In the genomic region with DNA sequence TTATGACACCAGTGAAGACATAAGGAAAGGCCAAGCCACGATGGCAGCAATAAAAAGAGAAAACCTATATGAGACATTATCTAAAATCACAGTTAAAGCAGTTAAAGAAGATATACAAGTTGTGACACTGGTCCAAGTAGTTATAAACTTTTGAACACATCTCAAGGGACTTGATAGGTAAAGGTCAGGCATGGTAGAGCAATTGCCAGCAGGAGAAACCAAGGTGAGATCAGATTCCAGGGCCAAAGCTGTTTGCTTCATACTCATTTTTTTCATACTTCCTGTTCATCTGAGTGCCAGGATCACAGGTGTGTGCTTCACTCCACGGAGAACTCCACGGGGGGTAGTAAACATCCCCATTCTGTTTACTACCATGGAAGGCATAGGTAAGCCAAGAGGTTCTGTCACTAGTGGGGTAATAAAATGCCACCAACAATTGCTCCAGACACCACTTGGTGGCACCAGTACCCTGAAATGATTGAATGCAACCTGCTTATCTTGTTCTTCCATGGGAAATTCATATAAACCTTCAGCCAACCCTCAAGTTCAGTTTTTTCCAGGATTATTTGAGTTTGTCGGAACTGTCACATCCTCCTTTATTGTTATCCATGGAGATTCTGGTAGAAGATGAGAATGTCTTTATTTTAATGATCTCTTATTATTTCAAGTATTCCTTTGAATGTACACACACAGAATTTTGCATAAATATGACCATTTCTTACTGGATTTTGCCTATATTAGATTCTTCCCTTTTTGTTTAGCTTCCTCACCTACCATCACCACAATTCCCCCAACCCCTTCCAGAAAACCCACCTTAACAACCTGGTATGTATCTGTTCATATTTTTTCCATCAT, we compare ENCODE assay signal across 10 cellular contexts. TPM values are rescaled to one million over a fixed set of nuclear protein-coding genes. Genes with fewer than 3 reads are reported as not detected.
DNase-seq lines count a peak whose midpoint lies in the region; ATAC-seq and TF ChIP-seq lines count a peak whose summit lies in the region.
"Had no signal": no experiment of that assay in that cellular context is flagged by ENCODE, and none has a peak within 500 bp of the region (broad histone marks: within the 10 kb centered on the region; RNA-seq: fewer than 3 reads in every experiment).

No MANE protein-coding gene starts in this region.

- no peaks in the 10 kb centered on the region for H3K36me3 Mint-ChIP-seq in activated CD8-positive, alpha-beta memory T cell treated with anti-CD3 and anti-CD28 coated beads, Interleukin-2, amount 10 ng/mL, durations not matched to agents 7 days and 5 days
- H3K36me3 Mint-ChIP-seq: naive B cell had no signal

- H3K27me3 Mint-ChIP-seq in activated CD8-positive, alpha-beta memory T cell treated with anti-CD3 and anti-CD28 coated beads, Interleukin-2, amount 10 ng/mL, durations not matched to agents 7 days and 5 days = no peaks in the 10 kb centered on the region

- peak; percentile 39 for DNase-seq in Jurkat, Clone E6-1 (ENCODE audit: low read depth, low spot score)
- DNase-seq in RPMI7951 (ENCODE audit: low read depth) (peak; percentile 1), fibroblast of pulmonary artery (ENCODE audit: low read depth) (peak; percentile 46), renal cortical epithelial cell (ENCODE audit: low read depth) (peak; percentile 71), T-helper 1 cell (no peak)
- no peak for DNase-seq in activated CD8-positive, alpha-beta memory T cell treated with anti-CD3 and anti-CD28 coated beads, Interleukin-2, amount 10 ng/mL, durations not matched to agents 7 days and 5 days
- DNase-seq: naive B cell had no signal

- no peak overlapping the region for H3K4me3 Mint-ChIP-seq in activated CD8-positive, alpha-beta memory T cell treated with anti-CD3 and anti-CD28 coated beads, Interleukin-2, amount 10 ng/mL, durations not matched to agents 7 days and 5 days
- H3K4me3 Mint-ChIP-seq: naive B cell; T-helper 1 cell treated with Interleukin-12 subunit alpha and Interleukin-12 subunit beta and Interleukin-4 antibody, amounts not matched to agents 30 μg/mL and 1 μg/mL, for 36 hours had no signal

- CTCF ChIA-PET in activated CD8-positive, alpha-beta memory T cell treated with anti-CD3 and anti-CD28 coated beads, Interleukin-2, amount 10 ng/mL, durations not matched to agents 7 days and 5 days (lab: Charles Lee) = no interaction called here

- TF ChIP-seq CTCF in GM12874 (IDR thresholded peaks at IDR 0.05; ENCODE audit: insufficient read depth, low read depth, low read length) (peak; percentile 26; the same call in 1 of the 2 replicates), fibroblast of pulmonary artery (IDR thresholded peaks at IDR 0.05; ENCODE audit: low read length, missing control alignments) (peak; percentile 40)

- H3K27ac Mint-ChIP-seq in activated CD8-positive, alpha-beta memory T cell treated with anti-CD3 and anti-CD28 coated beads, Interleukin-2, amount 10 ng/mL, durations not matched to agents 7 days and 5 days = no peak overlapping the region
- H3K27ac Mint-ChIP-seq: T-helper 1 cell treated with Interleukin-12 subunit alpha and Interleukin-12 subunit beta and Interleukin-4 antibody, amounts not matched to agents 30 μg/mL and 1 μg/mL, for 36 hours had no signal

- H3K9me3 Mint-ChIP-seq in activated CD8-positive, alpha-beta memory T cell treated with anti-CD3 and anti-CD28 coated beads, Interleukin-2, amount 10 ng/mL, durations not matched to agents 7 days and 5 days (ENCODE audit: low read depth) = no peaks in the 10 kb centered on the region
- H3K9me3 Mint-ChIP-seq: naive B cell; T-helper 1 cell treated with Interleukin-12 subunit alpha and Interleukin-12 subunit beta and Interleukin-4 antibody, amounts not matched to agents 30 μg/mL and 1 μg/mL, for 36 hours had no signal

- no peak for ATAC-seq in activated CD8-positive, alpha-beta memory T cell treated with anti-CD3 and anti-CD28 coated beads, Interleukin-2, amount 10 ng/mL, durations not matched to agents 7 days and 5 days
- no peak for ATAC-seq in HG02840 (IDR thresholded peaks at IDR 0.05; ENCODE audit: low FRiP score, unreplicated experiment)

- H3K4me3 ChIP-seq in Jurkat, Clone E6-1 (ENCODE audit: low read length) = no peak overlapping the region
- H3K4me3 ChIP-seq in fibroblast of pulmonary artery (replicated peaks; ENCODE audit: low read depth, low read length) = no peak overlapping the region

- no peaks in the 10 kb centered on the region for H3K4me1 Mint-ChIP-seq in activated CD8-positive, alpha-beta memory T cell treated with anti-CD3 and anti-CD28 coated beads, Interleukin-2, amount 10 ng/mL, durations not matched to agents 7 days and 5 days
- H3K4me1 Mint-ChIP-seq: naive B cell had no signal

RNA-seq across cellular contexts. Expression of gene TSPAN8, which starts 59.2 kb away (rescaled TPM):
- polyA plus RNA-seq in Jurkat, Clone E6-1 (2012; ENCODE audit: insufficient read depth, insufficient read length) = not detected
- not detected in 2 replicates for total RNA-seq in RPMI7951 (2014; rRNA removed; shearing (Covaris generic))
- 1.7 and 2.2 TPM in 2 replicates for total RNA-seq in renal cortical epithelial cell
- not detected for total RNA-seq in activated CD8-positive, alpha-beta memory T cell treated with anti-CD3 and anti-CD28 coated beads, Interleukin-2, amount 10 ng/mL, durations not matched to agents 7 days and 5 days

Comparison
In these comparisons a context has a peak if more than half of its experiments do, and no peak if none do; other contexts are left out.
1. DNase-seq: peak in Jurkat, Clone E6-1 (single experiment), RPMI7951 (single experiment), fibroblast of pulmonary artery (single experiment) and renal cortical epithelial cell (single experiment); none in T-helper 1 cell (0 of 5) and activated CD8-positive, alpha-beta memory T cell treated with anti-CD3 and anti-CD28 coated beads, Interleukin-2, amount 10 ng/mL, durations not matched to agents 7 days and 5 days (single experiment).